In the genomic region with DNA sequence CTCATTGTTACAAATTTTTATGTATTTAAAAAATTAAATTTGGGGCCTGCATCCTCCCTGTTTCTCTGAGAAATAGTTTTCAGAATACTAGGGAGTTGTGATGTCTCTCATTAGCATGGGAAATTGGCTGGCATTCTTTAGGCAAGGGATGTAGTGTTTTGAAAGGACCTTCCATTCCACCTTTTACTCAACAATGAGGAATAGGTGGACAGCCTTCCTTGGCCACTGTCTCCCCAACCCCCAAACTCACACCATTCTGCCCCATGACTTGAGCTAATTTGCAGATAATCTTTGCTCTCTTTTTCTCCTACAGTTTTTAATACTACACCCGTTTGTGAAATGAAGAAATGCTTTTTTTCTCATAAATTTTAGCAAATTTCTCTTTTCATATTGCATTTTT, we compare ENCODE assay signal across 19 cellular contexts.
A peak's percentile ranks its signal among the peaks of the same experiment; 100 is the strongest.
DNase-seq lines count a peak whose midpoint lies in the region; ATAC-seq and TF ChIP-seq lines count a peak whose summit lies in the region.
"Had no signal": no experiment of that assay in that cellular context is flagged by ENCODE, and none has a peak within 500 bp of the region (broad histone marks: within the 10 kb centered on the region; RNA-seq: fewer than 3 reads in every experiment).

No MANE protein-coding gene starts in this region.

- no peaks in the 10 kb centered on the region for H3K27me3 Mint-ChIP-seq in central memory CD8-positive, alpha-beta T cell
- H3K27me3 Mint-ChIP-seq: B cell; CD4-positive, alpha-beta T cell; CD8-positive, alpha-beta memory T cell had no signal

- peak overlapping the region; percentile 63 for H3K27ac Mint-ChIP-seq in central memory CD8-positive, alpha-beta T cell (ENCODE audit: low read depth)
- H3K27ac Mint-ChIP-seq: B cell; CD4-positive, alpha-beta T cell; CD8-positive, alpha-beta memory T cell had no signal

- no peak overlapping the region for H3K4me3 Mint-ChIP-seq in central memory CD8-positive, alpha-beta T cell
- H3K4me3 Mint-ChIP-seq: B cell; CD14-positive monocyte; CD4-positive, alpha-beta T cell; CD8-positive, alpha-beta memory T cell had no signal

- in situ Hi-C loops in transverse colon (cut with MboI; ENCODE audit: low pct_ligation_motif_present in 1 of 4, low pct_unique_long_range_greater_than_20kb in 1 of 4, low sequenced_read_pairs in 3 of 4), result no loop called here

- no peak overlapping the region for H3K9ac ChIP-seq in HUES6 (ENCODE audit: low read length)
- H3K9ac ChIP-seq: BLaER1 treated with 17β-estradiol and CSF1 and Interleukin-3, amounts not matched to agents 10 nM and 100 nM had no signal

- no peak for TF ChIP-seq EP300 in transverse colon (IDR thresholded peaks at IDR 0.05; ENCODE audit: low read depth)

- no peak for TF ChIP-seq POLR2A in transverse colon (IDR thresholded peaks at IDR 0.05)

- H3K4me1 Mint-ChIP-seq in central memory CD8-positive, alpha-beta T cell, result no peaks in the 10 kb centered on the region
- H3K4me1 Mint-ChIP-seq: B cell; CD8-positive, alpha-beta memory T cell had no signal

- H3K9me3 Mint-ChIP-seq in central memory CD8-positive, alpha-beta T cell, result peaks cover 6% of the 10 kb centered on the region
- H3K9me3 Mint-ChIP-seq: CD4-positive, alpha-beta T cell had no signal

- H3K27ac ChIP-seq in HUES6 (ENCODE audit: low read depth, low read length) (peak overlapping the region; percentile 9; the same call in 1 of the 2 replicates), transverse colon (no peak overlapping the region)
- H3K27ac ChIP-seq: BLaER1 treated with 17β-estradiol and CSF1 and Interleukin-3, amounts not matched to agents 10 nM and 100 nM had no signal

- intact Hi-C loops in transverse colon (cut with DNase I; ENCODE audit: low total_unique reads), result no loop called here

- H3K4me1 ChIP-seq in HUES6 (ENCODE audit: control insufficient read depth, insufficient read depth, low read length), result peaks cover 14% of the 10 kb centered on the region
- no peaks in the 10 kb centered on the region for H3K4me1 ChIP-seq in transverse colon
- peaks cover 4% of the 10 kb centered on the region for H3K4me1 ChIP-seq in BE2C

- no peak for TF ChIP-seq CTCF in transverse colon (IDR thresholded peaks at IDR 0.05)
- no peak for TF ChIP-seq CTCF in BE2C (IDR thresholded peaks at IDR 0.05; ENCODE audit: low read depth, low read length)

- DNase-seq in central memory CD8-positive, alpha-beta T cell (ENCODE audit: low spot score in 2 of 2), result no peak
- peak; percentile 20 for DNase-seq in iPS DF 19.7 (ENCODE audit: low read depth, low spot score)
- no peak for DNase-seq in transverse colon
- DNase-seq in BE2C, result no peak
- DNase-seq: CD4-positive, alpha-beta T cell; CD8-positive, alpha-beta memory T cell; DMS 273 treated with DMSO at 0.1 percent for 48 hours; DMS79; EL; GDM1; GOT3; H7 had no signal

- no peaks in the 10 kb centered on the region for H3K36me3 ChIP-seq in HUES6 (ENCODE audit: control insufficient read depth, insufficient read depth, low read length)
- no peaks in the 10 kb centered on the region for H3K36me3 ChIP-seq in transverse colon
- no peaks in the 10 kb centered on the region for H3K36me3 ChIP-seq in BE2C
- H3K36me3 ChIP-seq: BLaER1 treated with 17β-estradiol and CSF1 and Interleukin-3, amounts not matched to agents 10 nM and 100 nM had no signal

- no peaks in the 10 kb centered on the region for H3K27me3 ChIP-seq in HUES6 (ENCODE audit: control insufficient read depth, insufficient read depth, low read length)
- H3K27me3 ChIP-seq in transverse colon, result no peaks in the 10 kb centered on the region
- H3K27me3 ChIP-seq in BE2C, result no peaks in the 10 kb centered on the region
- H3K27me3 ChIP-seq: BLaER1 treated with 17β-estradiol and CSF1 and Interleukin-3, amounts not matched to agents 10 nM and 100 nM had no signal

- no peak for ATAC-seq in central memory CD8-positive, alpha-beta T cell (replicated peaks; ENCODE audit: extremely low read depth, poor library complexity, severe bottlenecking)
- ATAC-seq in GM18520 (IDR thresholded peaks at IDR 0.05; ENCODE audit: unreplicated experiment), result no peak
- ATAC-seq: HCT116 had no signal

- WGBS in transverse colon (ENCODE audit: low coverage in 1 of 2), 2 donors, result 69 to 86% methylated on average over 1 of the region's 1 CpG

- no peaks in the 10 kb centered on the region for H3K9me3 ChIP-seq in HUES6 (ENCODE audit: control insufficient read depth, insufficient read depth, low read depth, low read length)
- no peaks in the 10 kb centered on the region for H3K9me3 ChIP-seq in transverse colon
- H3K9me3 ChIP-seq in BE2C, result no peaks in the 10 kb centered on the region

- H3K36me3 Mint-ChIP-seq in central memory CD8-positive, alpha-beta T cell (ENCODE audit: insufficient read depth), result no peaks in the 10 kb centered on the region
- H3K36me3 Mint-ChIP-seq: CD14-positive monocyte; CD8-positive, alpha-beta memory T cell had no signal

- H3K4me3 ChIP-seq in HUES6 (ENCODE audit: low read depth, low read length) (no peak overlapping the region), transverse colon (no peak overlapping the region), BE2C (ENCODE audit: low read depth, low read length) (no peak overlapping the region)
- H3K4me3 ChIP-seq: BLaER1 treated with 17β-estradiol and CSF1 and Interleukin-3, amounts not matched to agents 10 nM and 100 nM; GM12878 had no signal
